Comparison of ENCODE assay signal across 8 cellular contexts in genomic region chr4:77007358-77008230, GRCh38. TPM values are rescaled to one million over a fixed set of nuclear protein-coding genes. Genes with fewer than 3 reads are reported as not detected.
A peak's percentile ranks its signal among the peaks of the same experiment; 100 is the strongest.
DNase-seq lines count a peak whose midpoint lies in the region; ATAC-seq and TF ChIP-seq lines count a peak whose summit lies in the region.

No MANE protein-coding gene starts in this region.

- H3K27ac ChIP-seq in PC-9 (0 out of 2 replicates have a peak overlapping the region, but pooled peaks have one; percentile 26), ovary (no peak overlapping the region)

- H2AFZ ChIP-seq in PC-9 = no peak overlapping the region

- no peaks in the 10 kb centered on the region for H3K9me3 ChIP-seq in PC-9 (ENCODE audit: insufficient read depth, low read depth)
- no peaks in the 10 kb centered on the region for H3K9me3 ChIP-seq in ovary

- peak; percentile 92 for ATAC-seq in GM18511 (IDR thresholded peaks at IDR 0.05; ENCODE audit: unreplicated experiment)
- peak; percentile 81 for ATAC-seq in HG02588 (IDR thresholded peaks at IDR 0.05; ENCODE audit: unreplicated experiment)
- ATAC-seq in natural killer cell treated with Interleukin-12 subunit alpha and Interleukin-12 subunit beta and Interleukin-15 and Interleukin-18, amount 100 ng/mL, for 72 hours = peak; percentile 72 to 83

- POLR2A ChIA-PET in PC-9 (lab: Charles Lee; ENCODE audit: unreplicated experiment) = interaction anchor here (0.6 kb wide), 1 partner anchor 331 kb away, joined by 9 read pairs; no protein-coding TSS in a partner anchor

- peak; percentile 28 to 73 for DNase-seq in PC-9
- DNase-seq in dedifferentiated amniotic fluid mesenchymal stem cell (ENCODE audit: extremely low spot score) = peak; percentile 80
- DNase-seq in natural killer cell treated with Interleukin-12 subunit alpha and Interleukin-12 subunit beta and Interleukin-15 and Interleukin-18, amount 100 ng/mL, for 72 hours (ENCODE audit: low spot score) = no peak
- DNase-seq in ovary = no peak
- DNase-seq in NCI-H69 (lab: John Stamatoyannopoulos, UW) = no peak
- DNase-seq in NCI-H1417 treated with DMSO at 0.1 percent for 48 hours (lab: John Stamatoyannopoulos, UW) = no peak

- H3K27me3 Mint-ChIP-seq in natural killer cell treated with Interleukin-12 subunit alpha and Interleukin-12 subunit beta and Interleukin-15 and Interleukin-18, amount 100 ng/mL, for 72 hours = no peaks in the 10 kb centered on the region

- H4K20me1 ChIP-seq in PC-9 (ENCODE audit: insufficient read depth) = no peaks in the 10 kb centered on the region

- CTCF ChIA-PET in PC-9 (lab: Charles Lee) = no interaction called here

- H3K4me3 ChIP-seq in PC-9 = no peak overlapping the region
- H3K4me3 ChIP-seq in ovary = no peak overlapping the region

- no peak for TF ChIP-seq POLR2A in ovary (IDR thresholded peaks at IDR 0.05)

- H3K79me2 ChIP-seq in PC-9 (ENCODE audit: low read depth) = no peaks in the 10 kb centered on the region

- H3K27me3 ChIP-seq in PC-9 (ENCODE audit: insufficient read depth, low read depth) = no peaks in the 10 kb centered on the region
- H3K27me3 ChIP-seq in ovary = no peaks in the 10 kb centered on the region

- no peaks in the 10 kb centered on the region for H3K36me3 ChIP-seq in PC-9 (ENCODE audit: low read depth)
- no peaks in the 10 kb centered on the region for H3K36me3 ChIP-seq in ovary

- peaks cover 10% of the 10 kb centered on the region for H3K36me3 Mint-ChIP-seq in natural killer cell treated with Interleukin-12 subunit alpha and Interleukin-12 subunit beta and Interleukin-15 and Interleukin-18, amount 100 ng/mL, for 72 hours

- intact Hi-C loops in PC-9 (cut with micrococcal nuclease; ENCODE audit: unreplicated experiment) (loop anchor here (5.0 kb wide), 1 partner anchor 55 kb away; no protein-coding TSS in a partner anchor), ovary (cut with DNase I) (no loop called here)

- peaks cover 30 to 45% of the 10 kb centered on the region in 2 donors for H3K4me1 Mint-ChIP-seq in natural killer cell treated with Interleukin-12 subunit alpha and Interleukin-12 subunit beta and Interleukin-15 and Interleukin-18, amount 100 ng/mL, for 72 hours (ENCODE audit: low read depth in 2 of 2)

- no peaks in the 10 kb centered on the region for H3K9me2 ChIP-seq in PC-9 (ENCODE audit: insufficient read depth)

- H3K4me3 Mint-ChIP-seq in natural killer cell treated with Interleukin-12 subunit alpha and Interleukin-12 subunit beta and Interleukin-15 and Interleukin-18, amount 100 ng/mL, for 72 hours = peak overlapping the region; percentile 30

- no peaks in the 10 kb centered on the region for H3K9me3 Mint-ChIP-seq in natural killer cell treated with Interleukin-12 subunit alpha and Interleukin-12 subunit beta and Interleukin-15 and Interleukin-18, amount 100 ng/mL, for 72 hours

- WGBS in ovary, 3 donors = 21 to 35% (median 33%) methylated on average over 1 of the region's 1 CpG

- H3K27ac Mint-ChIP-seq in natural killer cell treated with Interleukin-12 subunit alpha and Interleukin-12 subunit beta and Interleukin-15 and Interleukin-18, amount 100 ng/mL, for 72 hours = peak overlapping the region; percentile 27 to 30

- TF ChIP-seq EP300 in ovary (IDR thresholded peaks at IDR 0.05) = no peak

- no TSS peak for BruUV-seq in PC-9 (replicated peaks; lab: Mats Ljungman, UMichigan)

- H3K4me1 ChIP-seq in PC-9 (replicated peaks; ENCODE audit: insufficient read depth) = peaks cover 17% of the 10 kb centered on the region
- H3K4me1 ChIP-seq in ovary (ENCODE audit: insufficient read depth) = peaks cover 5% of the 10 kb centered on the region

- no peak for TF ChIP-seq CTCF in PC-9 (conservative IDR thresholded peaks at IDR 0.05)
- no peak for TF ChIP-seq CTCF in ovary (IDR thresholded peaks at IDR 0.05)

- H3K4me2 ChIP-seq in PC-9 = no peak overlapping the region

- 0 out of 2 replicates have a peak, but pooled peaks cover 4% of the 10 kb centered on the region for H3F3A ChIP-seq in PC-9 (ENCODE audit: insufficient read depth, low read depth)

RNA-seq across cellular contexts. Expression of gene SEPTIN11, which starts 58.0 kb away (rescaled TPM):
- total RNA-seq in PC-9 (2021) = 38.8 and 48.1 TPM in 2 replicates
- 10 to 100 TPM; 60.3 to 88.9 TPM for total RNA-seq in natural killer cell treated with Interleukin-12 subunit alpha and Interleukin-12 subunit beta and Interleukin-15 and Interleukin-18, amount 100 ng/mL, for 72 hours
- total RNA-seq in ovary = 10 to 100 TPM; 29.9 to 86.0 (median 54.1) TPM
- 10 to 100 TPM; 24.3 to 43.6 TPM for polyA plus RNA-seq in ovary

Comparison
In these comparisons a context has a peak if more than half of its experiments do, and no peak if none do; other contexts are left out.
1. DNase-seq: peak in PC-9 (2 of 2) and dedifferentiated amniotic fluid mesenchymal stem cell (single experiment); none in natural killer cell treated with Interleukin-12 subunit alpha and Interleukin-12 subunit beta and Interleukin-15 and Interleukin-18, amount 100 ng/mL, for 72 hours (single experiment), ovary (0 of 5), NCI-H69 (single experiment) and NCI-H1417 treated with DMSO at 0.1 percent for 48 hours (single experiment).
2. Peak in every context shown above with its lines, with median percentiles within 50 percentile points of each other: ATAC-seq.